ENCODE assay signal across 25 cellular contexts in the genomic region with DNA sequence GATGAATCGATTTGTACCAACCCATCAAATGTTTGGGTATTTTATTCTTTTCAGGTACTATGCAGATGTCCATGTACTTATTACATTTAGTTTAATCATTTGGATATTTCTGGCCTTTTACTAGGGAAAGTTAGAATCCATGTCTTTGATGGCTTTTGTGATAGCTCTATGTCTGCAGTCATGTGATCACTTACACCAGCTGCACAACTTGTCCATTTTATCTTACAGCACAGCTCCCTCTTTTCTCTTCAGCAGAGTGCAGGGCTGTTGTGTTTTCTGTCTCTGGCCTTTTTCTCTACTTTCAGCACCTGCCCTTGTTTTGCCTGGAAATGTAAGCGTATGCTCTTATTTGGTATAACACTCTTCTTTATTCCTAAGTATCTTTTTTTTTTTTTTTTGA. TPM values are rescaled to one million over a fixed set of nuclear protein-coding genes. Genes with fewer than 3 reads are reported as not detected.
DNase-seq lines count a peak whose midpoint lies in the region; ATAC-seq and TF ChIP-seq lines count a peak whose summit lies in the region.
"Had no signal": no experiment of that assay in that cellular context is flagged by ENCODE, and none has a peak within 500 bp of the region (broad histone marks: within the 10 kb centered on the region; RNA-seq: fewer than 3 reads in every experiment).

No MANE protein-coding gene starts in this region.

- DNase-seq in left ventricle myocardium inferior = no peak
- no peak for DNase-seq in left cardiac atrium
- DNase-seq in Panc1 (ENCODE audit: low read depth, low spot score) = no peak
- DNase-seq in erythroblast (lab: John Stamatoyannopoulos, UW) = peak; percentile 9 to 44
- DNase-seq in tibial artery = no peak
- DNase-seq: activated CD4-positive, CD25-positive, alpha-beta regulatory T cell treated with anti-CD3 and anti-CD28 coated beads, Interleukin-2, amount 50 U/mL, for 72 hours; activated CD8-positive, alpha-beta memory T cell treated with anti-CD3 and anti-CD28 coated beads, Interleukin-2, amount 50 U/mL, for 48 hours; activated CD8-positive, alpha-beta T cell treated with anti-CD3 and anti-CD28 coated beads for 36 hours; amniotic stem cell; C1 segment of cervical spinal cord; DND-41; hypothalamus; left colon; mesendoderm; NCI-H1694 treated with DMSO at 0.1 percent for 48 hours; NCI-H2171; RPMI8226; stimulated activated CD4-positive, alpha-beta T cell treated with anti-CD3 and anti-CD28 coated beads, Interleukin-12 subunit alpha, Interleukin-12 subunit beta, amount 100 ng/mL, for 4 hours; stimulated activated CD4-positive, alpha-beta T cell treated with anti-CD3 and anti-CD28 coated beads, Interleukin-2, amount 100 ng/mL, for 48 hours; T-helper 17 cell; transverse colon had no signal

- in situ Hi-C loops in Panc1 (cut with HindIII; ENCODE audit: low pct_unique_long_range_greater_than_20kb, low sequenced_read_pairs) = no loop called here

- no TSS peak for BruUV-seq in Panc1 (replicated peaks; lab: Mats Ljungman, UMichigan)

- intact Hi-C loops in left ventricle myocardium inferior (cut with micrococcal nuclease) = no loop called here
- intact Hi-C loops in left cardiac atrium (cut with DNase I) = no loop called here
- intact Hi-C loops in Panc1 (cut with micrococcal nuclease; ENCODE audit: unreplicated experiment) = no loop called here
- intact Hi-C loops in tibial artery (cut with DNase I; ENCODE audit: low total_unique reads) = no loop called here

- POLR2A ChIA-PET in Panc1 (lab: Charles Lee) = no interaction called here

- H3K4me1 ChIP-seq in left ventricle myocardium inferior (peaks cover 45% of the 10 kb centered on the region), Panc1 (ENCODE audit: control insufficient read depth, insufficient read depth, low read length) (peaks cover 24% of the 10 kb centered on the region), tibial artery (peaks cover 0 to 34% (median 6%) of the 10 kb centered on the region in 4 donors)

- no peak for ATAC-seq in left cardiac atrium
- peak; percentile 62 for ATAC-seq in Panc1
- no peak for ATAC-seq in HG02973 (IDR thresholded peaks at IDR 0.05; ENCODE audit: unreplicated experiment)
- no peak for ATAC-seq in HG02759 (IDR thresholded peaks at IDR 0.05; ENCODE audit: unreplicated experiment)
- ATAC-seq: activated CD8-positive, alpha-beta T cell treated with anti-CD3 and anti-CD28 coated beads for 36 hours; gastroesophageal sphincter; left colon; sciatic nerve; T-helper 17 cell had no signal

- no peak for TF ChIP-seq POLR2A in erythroblast (IDR thresholded peaks at IDR 0.05; ENCODE audit: low read length)

- CTCF ChIA-PET in Panc1 (lab: Charles Lee) = no interaction called here

- H3K4me3 ChIP-seq in left ventricle myocardium inferior (no peak overlapping the region), Panc1 (ENCODE audit: low read depth in 2 of 2, low read length in 2 of 2) (no peak overlapping the region), tibial artery (no peak overlapping the region)
- H3K4me3 ChIP-seq: gastroesophageal sphincter, transverse colon had no signal

- TF ChIP-seq CTCF in left ventricle myocardium inferior (IDR thresholded peaks at IDR 0.05; ENCODE audit: borderline replicate concordance) (no peak), Panc1 (IDR thresholded peaks at IDR 0.05) (no peak), tibial artery (IDR thresholded peaks at IDR 0.05) (no peak)

- H3K36me3 ChIP-seq in left ventricle myocardium inferior (no peaks in the 10 kb centered on the region), Panc1 (ENCODE audit: control insufficient read depth, insufficient read depth, low read length) (no peaks in the 10 kb centered on the region), tibial artery (no peaks in the 10 kb centered on the region)
- H3K36me3 ChIP-seq: gastroesophageal sphincter, transverse colon had no signal

- peak overlapping the region; percentile 75 for H3K27ac ChIP-seq in left ventricle myocardium inferior (replicated peaks)
- H3K27ac ChIP-seq in Panc1 (ENCODE audit: low read length) = no peak overlapping the region
- H3K27ac ChIP-seq in tibial artery = no peak overlapping the region

- H3K27me3 ChIP-seq in left ventricle myocardium inferior (ENCODE audit: low read depth) (no peaks in the 10 kb centered on the region), Panc1 (ENCODE audit: control insufficient read depth, insufficient read depth, low read length) (no peaks in the 10 kb centered on the region), tibial artery (no peaks in the 10 kb centered on the region)
- H3K27me3 ChIP-seq: gastroesophageal sphincter, transverse colon had no signal

- no peaks in the 10 kb centered on the region for H3K9me3 ChIP-seq in left ventricle myocardium inferior (replicated peaks)
- H3K9me3 ChIP-seq in Panc1 (ENCODE audit: control insufficient read depth, insufficient read depth, low read depth, low read length) = no peaks in the 10 kb centered on the region
- no peaks in the 10 kb centered on the region for H3K9me3 ChIP-seq in tibial artery
- H3K9me3 ChIP-seq: gastroesophageal sphincter, transverse colon had no signal

RNA-seq across cellular contexts. Expression of a gene that starts 30.6 kb away (rescaled TPM):
- 42.3 TPM for total RNA-seq in left ventricle myocardium inferior
- total RNA-seq in left cardiac atrium = 10 to 100 TPM; 31.5 to 32.3 TPM
- total RNA-seq in Panc1 (2021; ENCODE audit: unreplicated experiment) = 80.3 TPM
- polyA plus RNA-seq in Panc1 (2012; ENCODE audit: insufficient read length) = 30.8 TPM

Comparison
In these comparisons a context has a peak if more than half of its experiments do, and no peak if none do; other contexts are left out.
1. DNase-seq: peak in erythroblast (2 of 2); none in left ventricle myocardium inferior (single experiment), left cardiac atrium (single experiment), Panc1 (single experiment) and tibial artery (0 of 2).